ENCODE assay signal across 1 cellular context in genomic region chr12:56105503-56105902, GRCh38.
TF ChIP-seq lines count a peak whose summit lies in the region.

No MANE protein-coding gene starts in this region.

TF ChIP-seq in GM23338, 12 proteins besides CTCF, POLR2A, EP300 and RAD21 (continued from another document):
- TF ChIP-seq ZNF462 (CRISPR knock-in tag; IDR thresholded peaks at IDR 0.05) (no peak), JUNB (IDR thresholded peaks at IDR 0.05; ENCODE audit: unreplicated experiment) (no peak), REST (IDR thresholded peaks at IDR 0.05; ENCODE audit: unreplicated experiment) (no peak), ZNF114 (CRISPR knock-in tag; IDR thresholded peaks at IDR 0.05) (no peak)
